8 cellular contexts compared by ENCODE assay signal in the genomic region with DNA sequence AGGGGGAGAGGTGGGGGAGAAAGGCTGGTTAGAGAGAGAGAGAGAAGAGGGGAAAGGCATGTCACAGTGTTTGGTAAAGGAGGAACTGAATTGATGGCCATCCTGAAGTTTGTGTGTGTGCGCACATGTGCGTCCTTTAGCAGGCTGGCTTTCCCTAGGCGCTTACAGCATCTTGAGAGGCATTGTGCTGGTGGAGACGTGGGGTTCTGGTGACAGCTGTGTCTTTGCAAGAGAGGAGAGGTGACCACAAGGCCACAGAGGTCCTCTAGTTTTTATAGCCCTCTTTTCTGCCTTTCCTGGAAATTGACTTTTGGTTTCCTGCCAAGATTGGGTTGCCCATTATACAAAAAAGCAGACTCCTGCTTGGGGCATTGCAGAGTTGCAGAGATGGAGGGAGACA.
A peak's percentile ranks its signal among the peaks of the same experiment; 100 is the strongest.
DNase-seq lines count a peak whose midpoint lies in the region; ATAC-seq and TF ChIP-seq lines count a peak whose summit lies in the region.

No MANE protein-coding gene starts in this region.

- peaks cover 10% of the 10 kb centered on the region for H3K79me2 ChIP-seq in DND-41 (ENCODE audit: insufficient read depth, low read length)

- CTCF ChIA-PET in A673 (lab: Charles Lee) = no interaction called here

- peaks cover 17% of the 10 kb centered on the region for H3K4me1 Mint-ChIP-seq in nephron

- peaks cover 3% of the 10 kb centered on the region for H3K36me3 ChIP-seq in A673 (ENCODE audit: insufficient read depth, low read length, poor library complexity, severe bottlenecking)
- H3K36me3 ChIP-seq in DND-41 (ENCODE audit: insufficient read depth, low read length) = peaks cover 9% of the 10 kb centered on the region
- H3K36me3 ChIP-seq in ascending aorta = no peaks in the 10 kb centered on the region

- peaks cover 29% of the 10 kb centered on the region for H3K27me3 Mint-ChIP-seq in nephron (ENCODE audit: low read depth)

- H2AFZ ChIP-seq in DND-41 (ENCODE audit: low read depth, low read length) = peak overlapping the region; percentile 81

- TF ChIP-seq CTCF in A673 (conservative IDR thresholded peaks at IDR 0.05; ENCODE audit: low read depth, low read length) (no peak), DND-41 (IDR thresholded peaks at IDR 0.05; ENCODE audit: borderline replicate concordance, extremely low read depth, low read length, poor library complexity, severe bottlenecking) (no peak), ascending aorta (IDR thresholded peaks at IDR 0.05) (no peak), nephron (IDR thresholded peaks at IDR 0.05; ENCODE audit: unreplicated experiment in 3 of 3) (no peak)

- H3K36me3 Mint-ChIP-seq in nephron (ENCODE audit: low read depth) = no peaks in the 10 kb centered on the region

- H3K9me3 Mint-ChIP-seq in nephron = peaks cover 7% of the 10 kb centered on the region

- H4K20me1 ChIP-seq in DND-41 (ENCODE audit: insufficient read depth, low read length) = no peaks in the 10 kb centered on the region

- intact Hi-C loops in A673 (cut with micrococcal nuclease; ENCODE audit: unreplicated experiment) (loop anchor here (2.0 kb wide), 1 partner anchor 48 kb away; no protein-coding TSS in a partner anchor), ascending aorta (cut with DNase I) (no loop called here)

- POLR2A ChIA-PET in A673 (lab: Charles Lee; ENCODE audit: low non-redundant PET) = no interaction called here

- TSS peak; percentile 77 for BruUV-seq in A673 (replicated peaks; lab: Mats Ljungman, UMichigan)

- no peaks in the 10 kb centered on the region for H3K27me3 ChIP-seq in A673 (replicated peaks; ENCODE audit: insufficient read depth, low read depth, low read length, poor library complexity)
- no peaks in the 10 kb centered on the region for H3K27me3 ChIP-seq in DND-41 (ENCODE audit: insufficient read depth, low read length, poor library complexity)
- no peaks in the 10 kb centered on the region for H3K27me3 ChIP-seq in ascending aorta

- DNase-seq in A673 (ENCODE audit: low spot score) (no peak), DND-41 (peak; percentile 84), ascending aorta (ENCODE audit: low spot score in 2 of 2) (no peak), SIG-M5 (lab: John Stamatoyannopoulos, UW) (no peak), NCI-H2171 (lab: John Stamatoyannopoulos, UW) (no peak), NCI-H69 (lab: John Stamatoyannopoulos, UW) (no peak)

- H3K4me1 ChIP-seq in A673 (ENCODE audit: insufficient read depth, low read length, poor library complexity, severe bottlenecking) (peaks cover 30% of the 10 kb centered on the region), DND-41 (ENCODE audit: insufficient read depth, low read length) (peaks cover 50% of the 10 kb centered on the region), ascending aorta (no peaks in the 10 kb centered on the region)

- H3K4me3 ChIP-seq in A673 (ENCODE audit: low read depth, low read length, poor library complexity, severe bottlenecking) (peak overlapping the region; percentile 30), DND-41 (ENCODE audit: low read depth in 1 of 2, low read length in 2 of 2) (peak overlapping the region; percentile 10 to 53; a peak in 3 of 4 replicates), ascending aorta (peak overlapping the region; percentile 15 to 39)

- peak overlapping the region; percentile 65 for H3K9ac ChIP-seq in DND-41 (ENCODE audit: low read depth, low read length)

- H3K27ac Mint-ChIP-seq in nephron = peak overlapping the region in 2 of 3 experiments; percentile 50 to 79

- peak overlapping the region; percentile 75 to 83 (median 79) for H3K4me3 Mint-ChIP-seq in nephron

- ATAC-seq in DND-41 (ENCODE audit: insufficient read depth, low read depth) (peak; percentile 74), GM19463 (IDR thresholded peaks at IDR 0.05; ENCODE audit: unreplicated experiment) (no peak)

- peak overlapping the region; percentile 63 for H3K4me2 ChIP-seq in DND-41 (ENCODE audit: insufficient read depth, low read length)

- peak overlapping the region; percentile 80 for H3K27ac ChIP-seq in A673 (ENCODE audit: low read depth, low read length, poor library complexity, severe bottlenecking)
- peak overlapping the region; percentile 95 for H3K27ac ChIP-seq in DND-41 (ENCODE audit: low read length)
- H3K27ac ChIP-seq in ascending aorta = no peak overlapping the region

- H3K9me3 ChIP-seq in A673 (ENCODE audit: low read depth, low read length, poor library complexity, severe bottlenecking) (peaks cover 19% of the 10 kb centered on the region), DND-41 (ENCODE audit: insufficient read depth, low read length, severe bottlenecking) (peaks cover 14% of the 10 kb centered on the region), ascending aorta (no peaks in the 10 kb centered on the region)

Comparison
In these comparisons a context has a peak if more than half of its experiments do, and no peak if none do; other contexts are left out.
1. H3K27ac ChIP-seq: peak in A673 (single experiment) and DND-41 (single experiment); none in ascending aorta (0 of 2).
2. Peak in every context shown above with its lines, with median percentiles within 50 percentile points of each other: H3K4me3 ChIP-seq.